Comparison of ENCODE assay signal across 8 cellular contexts in the genomic region with DNA sequence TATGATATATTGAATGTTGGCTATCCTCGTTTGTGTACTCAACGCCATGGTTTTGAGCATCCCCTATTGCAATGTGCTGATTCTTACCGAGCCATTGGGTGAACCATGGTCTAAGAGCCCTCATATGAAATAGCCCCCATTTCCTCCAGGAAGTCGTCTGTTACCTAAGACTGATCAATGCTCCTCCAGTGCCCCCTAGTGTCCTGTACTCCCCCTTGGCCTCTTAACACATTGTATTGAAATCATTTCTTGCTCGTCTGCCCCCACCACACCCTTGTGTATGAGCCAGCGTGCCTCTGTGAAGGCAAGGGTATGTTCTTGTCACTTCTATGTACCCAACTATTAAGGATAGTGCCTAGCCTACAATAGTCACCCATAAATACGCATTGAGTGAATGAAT. TPM values are rescaled to one million over a fixed set of nuclear protein-coding genes. Genes with fewer than 3 reads are reported as not detected.
DNase-seq lines count a peak whose midpoint lies in the region; ATAC-seq, FAIRE-seq and TF ChIP-seq lines count a peak whose summit lies in the region.

No MANE protein-coding gene starts in this region.

- H3K36me3 Mint-ChIP-seq in activated CD8-positive, alpha-beta memory T cell treated with anti-CD3 and anti-CD28 coated beads, Interleukin-2, amount 10 ng/mL, durations not matched to agents 7 days and 5 days: no peaks in the 10 kb centered on the region

- TF ChIP-seq CTCF in AG04449 (IDR thresholded peaks at IDR 0.05; ENCODE audit: insufficient read depth, low read length, missing control alignments) (peak; percentile 60), GM12875 (IDR thresholded peaks at IDR 0.05; ENCODE audit: borderline replicate concordance, insufficient read depth, low read depth, low read length) (peak; percentile 67), fibroblast of the aortic adventitia (IDR thresholded peaks at IDR 0.05; ENCODE audit: insufficient read depth, low read length) (peak; percentile 50)

- H3K9me3 ChIP-seq in small intestine (ENCODE audit: control insufficient read depth, low read depth): no peaks in the 10 kb centered on the region

- POLR2A ChIA-PET in AG04449 (lab: Yijun Ruan, JAX): no interaction called here

- H3K27me3 ChIP-seq in small intestine (ENCODE audit: control insufficient read depth in 2 of 2, insufficient read depth in 2 of 2, low read length in 2 of 2): no peaks in the 10 kb centered on the region

- no peaks in the 10 kb centered on the region for H3K9me3 Mint-ChIP-seq in activated CD8-positive, alpha-beta memory T cell treated with anti-CD3 and anti-CD28 coated beads, Interleukin-2, amount 10 ng/mL, durations not matched to agents 7 days and 5 days (ENCODE audit: low read depth)

- no peak overlapping the region for H3K4me3 Mint-ChIP-seq in activated CD8-positive, alpha-beta memory T cell treated with anti-CD3 and anti-CD28 coated beads, Interleukin-2, amount 10 ng/mL, durations not matched to agents 7 days and 5 days

- H3K4me3 ChIP-seq in AG04449 (ENCODE audit: low read depth, low read length) (no peak overlapping the region), GM12875 (ENCODE audit: low read depth, low read length) (no peak overlapping the region), fibroblast of the aortic adventitia (ENCODE audit: low read depth, low read length) (no peak overlapping the region), small intestine (ENCODE audit: low read depth in 1 of 2, low read length in 2 of 2) (no peak overlapping the region)

- no peak overlapping the region for H3K27ac ChIP-seq in small intestine (ENCODE audit: low read depth in 1 of 2, low read length in 1 of 2)

- H3K4me1 Mint-ChIP-seq in activated CD8-positive, alpha-beta memory T cell treated with anti-CD3 and anti-CD28 coated beads, Interleukin-2, amount 10 ng/mL, durations not matched to agents 7 days and 5 days: peaks cover 2% of the 10 kb centered on the region

- 29 to 32% (median 30%) methylated on average over 7 of the region's 7 CpGs for WGBS in small intestine, 3 donors

- peaks cover 0 to 4% of the 10 kb centered on the region in 2 donors for H3K4me1 ChIP-seq in small intestine (ENCODE audit: control insufficient read depth in 2 of 2, insufficient read depth in 1 of 2, low read depth in 1 of 2, low read length in 1 of 2)

- H3K36me3 ChIP-seq in small intestine (ENCODE audit: control insufficient read depth in 2 of 2, insufficient read depth in 2 of 2, low read length in 2 of 2): no peaks in the 10 kb centered on the region

- FAIRE-seq in small intestine (lab: Jason Lieb, UNC): no peak

- CTCF ChIA-PET in AG04449 (lab: Yijun Ruan, JAX): interaction anchor here (0.6 to 1.9 kb wide), 9 partner anchors 8 to 1378 kb away, joined by 3 to 9 read pairs (median 4); a partner anchor contains a TSS
- CTCF ChIA-PET in activated CD8-positive, alpha-beta memory T cell treated with anti-CD3 and anti-CD28 coated beads, Interleukin-2, amount 10 ng/mL, durations not matched to agents 7 days and 5 days (lab: Charles Lee): interaction anchor here (0.9 to 2.4 kb wide), 3 partner anchors 12 to 187 kb away, joined by 3 to 7 read pairs (median 4); a partner anchor contains a TSS

- ATAC-seq in HG03064 (IDR thresholded peaks at IDR 0.05; ENCODE audit: low read depth, unreplicated experiment) (peak; percentile 79), GM21528 (IDR thresholded peaks at IDR 0.05; ENCODE audit: low FRiP score, unreplicated experiment) (no peak)
- ATAC-seq in activated CD8-positive, alpha-beta memory T cell treated with anti-CD3 and anti-CD28 coated beads, Interleukin-2, amount 10 ng/mL, durations not matched to agents 7 days and 5 days: peak; percentile 94

- peaks cover 28% of the 10 kb centered on the region for H3K27me3 Mint-ChIP-seq in activated CD8-positive, alpha-beta memory T cell treated with anti-CD3 and anti-CD28 coated beads, Interleukin-2, amount 10 ng/mL, durations not matched to agents 7 days and 5 days

- H3K27ac Mint-ChIP-seq in activated CD8-positive, alpha-beta memory T cell treated with anti-CD3 and anti-CD28 coated beads, Interleukin-2, amount 10 ng/mL, durations not matched to agents 7 days and 5 days: no peak overlapping the region

- no peak for DNase-seq in AG04449 (ENCODE audit: low read depth, low spot score)
- peak; percentile 73 for DNase-seq in NCI-H82 treated with DMSO at 0.1 percent for 48 hours (lab: John Stamatoyannopoulos, UW; ENCODE audit: unreplicated experiment)
- DNase-seq in activated CD8-positive, alpha-beta memory T cell treated with anti-CD3 and anti-CD28 coated beads, Interleukin-2, amount 10 ng/mL, durations not matched to agents 7 days and 5 days: peak; percentile 76
- DNase-seq in fibroblast of the aortic adventitia (ENCODE audit: low read depth): peak; percentile 53
- DNase-seq in small intestine: peak; percentile 46

RNA-seq across cellular contexts. Expression of a gene that starts 11.2 kb away (rescaled TPM):
- 10 to 100 TPM; 16.1 to 18.0 TPM for total RNA-seq in activated CD8-positive, alpha-beta memory T cell treated with anti-CD3 and anti-CD28 coated beads, Interleukin-2, amount 10 ng/mL, durations not matched to agents 7 days and 5 days
- 7.8 and 18.4 TPM in 2 replicates for total RNA-seq in fibroblast of the aortic adventitia (ENCODE audit: low replicate concordance)
- polyA plus RNA-seq in small intestine: 1 to 10 TPM; 2.7 to 4.5 (median 3.8) TPM
